Comparison of ENCODE assay signal across 8 cellular contexts in the genomic region with DNA sequence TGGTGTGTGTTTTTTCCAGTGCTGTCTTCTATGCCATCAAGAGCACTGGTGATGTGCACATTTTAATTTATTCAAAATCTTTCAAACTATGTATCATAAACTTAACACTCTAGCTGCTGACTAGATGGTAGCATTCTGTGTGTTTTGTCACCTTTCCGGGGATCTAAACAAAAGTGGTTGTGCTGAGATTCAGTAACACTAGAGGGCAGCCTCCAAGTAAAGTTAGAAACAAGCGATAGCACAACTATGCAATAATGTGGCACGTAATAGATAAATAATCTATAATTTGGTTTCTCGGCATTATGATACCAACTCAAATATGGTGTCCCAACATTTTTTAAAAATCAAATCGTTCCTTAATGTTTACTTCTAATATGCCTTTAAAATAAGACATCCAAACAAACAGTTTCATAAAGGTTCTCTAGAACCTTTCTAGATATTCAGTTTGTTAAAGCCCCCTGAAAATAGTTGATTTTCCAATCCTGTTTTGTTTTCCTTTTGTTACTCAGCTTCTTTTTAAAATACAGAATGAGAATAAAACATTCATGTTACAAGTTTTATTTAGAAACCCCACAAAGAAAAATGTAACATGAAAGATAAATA. TPM values are rescaled to one million over a fixed set of nuclear protein-coding genes. Genes with fewer than 3 reads are reported as not detected.
DNase-seq lines count a peak whose midpoint lies in the region; ATAC-seq and TF ChIP-seq lines count a peak whose summit lies in the region.

No MANE protein-coding gene starts in this region.

- H3K79me2 ChIP-seq in PC-9 (ENCODE audit: low read depth) = no peaks in the 10 kb centered on the region

- no TSS peak for BruUV-seq in PC-9 (replicated peaks; lab: Mats Ljungman, UMichigan)

- no peak overlapping the region for H2AFZ ChIP-seq in PC-9

- H4K20me1 ChIP-seq in PC-9 (ENCODE audit: insufficient read depth) = no peaks in the 10 kb centered on the region

- H3K4me2 ChIP-seq in PC-9 = no peak overlapping the region

- in situ Hi-C loops in ACHN (cut with HindIII; ENCODE audit: low pct_ligation_motif_present, low pct_unique_long_range_greater_than_20kb, low sequenced_read_pairs) = no loop called here

- CTCF ChIA-PET in PC-9 (lab: Charles Lee) = no interaction called here

- TF ChIP-seq CTCF in PC-9 (conservative IDR thresholded peaks at IDR 0.05) (peak; percentile 66), fibroblast of villous mesenchyme (IDR thresholded peaks at IDR 0.05; ENCODE audit: insufficient read depth, low read depth, low read length) (peak; percentile 60), upper lobe of right lung (IDR thresholded peaks at IDR 0.05) (peak; percentile 54), CD14-positive monocyte (IDR thresholded peaks at IDR 0.05) (no peak)

- ATAC-seq in GM18867 (IDR thresholded peaks at IDR 0.05; ENCODE audit: unreplicated experiment) = peak; percentile 74
- no peak for ATAC-seq in upper lobe of right lung
- ATAC-seq in GM21515 (IDR thresholded peaks at IDR 0.05; ENCODE audit: unreplicated experiment) = no peak
- ATAC-seq in GM18858 (IDR thresholded peaks at IDR 0.05; ENCODE audit: unreplicated experiment) = no peak

- peaks cover 0 to 1% (median 0%) of the 10 kb centered on the region in 3 donors for H3K27me3 Mint-ChIP-seq in CD14-positive monocyte (ENCODE audit: low read depth in 3 of 3)

- H3K36me3 ChIP-seq in PC-9 (ENCODE audit: low read depth) (no peaks in the 10 kb centered on the region), upper lobe of right lung (no peaks in the 10 kb centered on the region)

- H3K9me2 ChIP-seq in PC-9 (ENCODE audit: insufficient read depth) = no peaks in the 10 kb centered on the region

- H3K4me3 Mint-ChIP-seq in CD14-positive monocyte = no peak overlapping the region

- no peaks in the 10 kb centered on the region for H3K9me3 ChIP-seq in PC-9 (ENCODE audit: insufficient read depth, low read depth)
- H3K9me3 ChIP-seq in upper lobe of right lung = no peaks in the 10 kb centered on the region

- no peaks in the 10 kb centered on the region for H3K36me3 Mint-ChIP-seq in CD14-positive monocyte

- POLR2A ChIA-PET in PC-9 (lab: Charles Lee; ENCODE audit: unreplicated experiment) = no interaction called here

- no peak overlapping the region for H3K27ac Mint-ChIP-seq in CD14-positive monocyte

- H3K27me3 ChIP-seq in PC-9 (ENCODE audit: insufficient read depth, low read depth) (peaks cover 16% of the 10 kb centered on the region), upper lobe of right lung (no peaks in the 10 kb centered on the region)

- H3K4me1 ChIP-seq in PC-9 (replicated peaks; ENCODE audit: insufficient read depth) (no peaks in the 10 kb centered on the region), upper lobe of right lung (peaks cover 4% of the 10 kb centered on the region)

- DNase-seq in ACHN (peak; percentile 27), PC-9 (no peak), fibroblast of villous mesenchyme (ENCODE audit: low read depth) (peak; percentile 27), upper lobe of right lung (no peak), CD14-positive monocyte (ENCODE audit: low spot score) (no peak)

- peaks cover 0 to 3% (median 0%) of the 10 kb centered on the region in 7 donors for H3K9me3 Mint-ChIP-seq in CD14-positive monocyte

- no peaks in the 10 kb centered on the region for H3F3A ChIP-seq in PC-9 (ENCODE audit: insufficient read depth, low read depth)

- no peaks in the 10 kb centered on the region for H3K4me1 Mint-ChIP-seq in CD14-positive monocyte

- intact Hi-C loops in PC-9 (cut with micrococcal nuclease; ENCODE audit: unreplicated experiment) = no loop called here
- intact Hi-C loops in upper lobe of right lung (cut with DNase I) = no loop called here
- intact Hi-C loops in CD14-positive monocyte (cut with micrococcal nuclease) = no loop called here

- H3K27ac ChIP-seq in PC-9 (no peak overlapping the region), upper lobe of right lung (no peak overlapping the region)

- no peak overlapping the region for H3K4me3 ChIP-seq in PC-9
- no peak overlapping the region for H3K4me3 ChIP-seq in fibroblast of villous mesenchyme (ENCODE audit: low read depth, low read length)
- no peak overlapping the region for H3K4me3 ChIP-seq in upper lobe of right lung

RNA-seq across cellular contexts. Expression of a gene that starts 16.9 kb away (rescaled TPM):
- total RNA-seq in PC-9 (2021) (not detected in 2 replicates), fibroblast of villous mesenchyme (0.97 and 2.2 TPM in 2 replicates), upper lobe of right lung (33.3 TPM)
- polyA plus RNA-seq in CD14-positive monocyte = under 1 TPM in 1 of 2 donors, not detected in 1; 0.16 TPM

Comparison
In these comparisons a context has a peak if more than half of its experiments do, and no peak if none do; other contexts are left out.
1. DNase-seq: peak in ACHN (single experiment) and fibroblast of villous mesenchyme (single experiment); none in PC-9 (0 of 2), upper lobe of right lung (single experiment) and CD14-positive monocyte (single experiment).
2. RNA of a gene that starts 16.9 kb away (total RNA-seq): 33.3 TPM in upper lobe of right lung (single experiment); 0.97 to 2.2 TPM in fibroblast of villous mesenchyme and not detected in PC-9; every median in the first group is over 10 times any median in the second.